9 cellular contexts compared by ENCODE assay signal in the genomic region with DNA sequence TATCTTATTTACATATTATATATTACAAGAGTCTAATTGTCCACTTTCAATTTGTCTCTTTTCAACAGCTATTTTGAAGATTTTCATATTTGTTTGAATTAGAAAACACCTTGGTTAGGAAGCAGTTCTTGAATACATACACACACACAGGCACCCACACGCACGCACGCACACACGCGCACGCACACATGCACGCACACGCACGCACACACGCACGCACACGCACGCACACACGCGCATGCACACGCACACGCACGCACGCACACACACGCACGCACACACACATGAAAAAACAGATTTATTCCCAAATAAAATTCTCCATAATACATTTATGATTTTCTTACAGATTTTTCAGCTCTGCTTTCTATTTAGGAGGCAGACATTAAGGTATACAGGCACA.
"Had no signal": no experiment of that assay in that cellular context is flagged by ENCODE, and none has a peak within 500 bp of the region (broad histone marks: within the 10 kb centered on the region; RNA-seq: fewer than 3 reads in every experiment).

No MANE protein-coding gene starts in this region.

- H3K27ac ChIP-seq: GM23248 had no signal

- H2AFZ ChIP-seq: GM23248 had no signal

- DNase-seq: GM23248, GOT3, H7, HFFc6, IMR-90 had no signal

- H3K9me3 ChIP-seq: HAP-1 had no signal

- H3K36me3 ChIP-seq: HAP-1 had no signal

- ATAC-seq: HCT116, K562 had no signal

- FAIRE-seq: HTR-8/SVneo, K562 had no signal

- H3K9ac ChIP-seq: GM23248 had no signal

- H3K4me1 ChIP-seq: HAP-1 had no signal

- H3K4me3 ChIP-seq: GM23248, HAP-1, K562 had no signal
